ENCODE assay signal across 20 cellular contexts in genomic region chr4:31193516-31193915, GRCh38.
DNase-seq lines count a peak whose midpoint lies in the region; TF ChIP-seq lines count a peak whose summit lies in the region.
"Had no signal": no experiment of that assay in that cellular context is flagged by ENCODE, and none has a peak within 500 bp of the region (broad histone marks: within the 10 kb centered on the region; RNA-seq: fewer than 3 reads in every experiment).

No MANE protein-coding gene starts in this region.

- H3K9ac ChIP-seq in endocrine pancreas (ENCODE audit: control insufficient read depth, insufficient read depth, low read length), result no peak overlapping the region

- intact Hi-C loops in prostate gland (cut with DNase I), result no loop called here

- H3K36me3 ChIP-seq in endocrine pancreas (ENCODE audit: control insufficient read depth, insufficient read depth, low read length), result no peaks in the 10 kb centered on the region
- no peaks in the 10 kb centered on the region for H3K36me3 ChIP-seq in prostate gland
- H3K36me3 ChIP-seq: ascending aorta, tibial artery had no signal

- H3K4me3 ChIP-seq in endocrine pancreas (ENCODE audit: control insufficient read depth, insufficient read depth, low read length), result peak overlapping the region; percentile 11
- H3K4me3 ChIP-seq in prostate gland, result no peak overlapping the region
- H3K4me3 ChIP-seq: ascending aorta, SK-N-MC, tibial artery had no signal

- no peak overlapping the region for H3K27ac ChIP-seq in prostate gland
- H3K27ac ChIP-seq: ascending aorta, SK-N-MC, tibial artery had no signal

- 59% methylated on average over 1 of the region's 1 CpG for WGBS in prostate gland

- DNase-seq in DMS53 treated with DMSO at 0.1 percent for 48 hours (lab: John Stamatoyannopoulos, UW; ENCODE audit: unreplicated experiment) (peak; percentile 82), NCI-H1436 (lab: John Stamatoyannopoulos, UW) (peak; percentile 75), NCI-H2196 treated with DMSO at 0.1 percent for 48 hours (lab: John Stamatoyannopoulos, UW; ENCODE audit: unreplicated experiment) (peak; percentile 44), D341Med (ENCODE audit: low spot score) (no peak), prostate gland (ENCODE audit: low spot score) (no peak), DMS 273 (lab: John Stamatoyannopoulos, UW; ENCODE audit: unreplicated experiment) (no peak), hepatic stellate cell (ENCODE audit: low spot score) (no peak)
- DNase-seq: activated CD4-positive, alpha-beta T cell treated with anti-CD3 and anti-CD28 coated beads, Interleukin-2, amount 10 ng/mL, durations not matched to agents 24 days and 14 days; GF-D8; head of caudate nucleus; Karpas-422; left colon; naive B cell; retina; stimulated activated CD4-positive, alpha-beta T cell treated with anti-CD3 and anti-CD28 coated beads, Interleukin-12 subunit alpha, Interleukin-12 subunit beta, amount 100 ng/mL, for 4 hours; T-helper 2 cell; tibial artery had no signal

- TF ChIP-seq POLR2A in prostate gland (IDR thresholded peaks at IDR 0.05), result no peak

- H3K27me3 ChIP-seq in endocrine pancreas (ENCODE audit: control insufficient read depth, insufficient read depth, low read length) (no peaks in the 10 kb centered on the region), prostate gland (replicated peaks; ENCODE audit: insufficient read depth) (no peaks in the 10 kb centered on the region)
- H3K27me3 ChIP-seq: ascending aorta, tibial artery had no signal

- TF ChIP-seq CTCF in prostate gland (IDR thresholded peaks at IDR 0.05), result no peak

- H3K9me3 ChIP-seq in endocrine pancreas (ENCODE audit: control insufficient read depth, low read length) (no peaks in the 10 kb centered on the region), prostate gland (no peaks in the 10 kb centered on the region)
- H3K9me3 ChIP-seq: ascending aorta, tibial artery had no signal

- H3K4me1 ChIP-seq in endocrine pancreas (ENCODE audit: control insufficient read depth, insufficient read depth, low read length) (peaks cover 15% of the 10 kb centered on the region), prostate gland (replicated peaks) (no peaks in the 10 kb centered on the region)

Comparison
In these comparisons a context has a peak if more than half of its experiments do, and no peak if none do; other contexts are left out.
1. DNase-seq: peak in DMS53 treated with DMSO at 0.1 percent for 48 hours (single experiment), NCI-H1436 (single experiment) and NCI-H2196 treated with DMSO at 0.1 percent for 48 hours (single experiment); none in D341Med (single experiment), prostate gland (single experiment), DMS 273 (single experiment) and hepatic stellate cell (single experiment).